Comparison of ENCODE assay signal across 13 cellular contexts in the genomic region with DNA sequence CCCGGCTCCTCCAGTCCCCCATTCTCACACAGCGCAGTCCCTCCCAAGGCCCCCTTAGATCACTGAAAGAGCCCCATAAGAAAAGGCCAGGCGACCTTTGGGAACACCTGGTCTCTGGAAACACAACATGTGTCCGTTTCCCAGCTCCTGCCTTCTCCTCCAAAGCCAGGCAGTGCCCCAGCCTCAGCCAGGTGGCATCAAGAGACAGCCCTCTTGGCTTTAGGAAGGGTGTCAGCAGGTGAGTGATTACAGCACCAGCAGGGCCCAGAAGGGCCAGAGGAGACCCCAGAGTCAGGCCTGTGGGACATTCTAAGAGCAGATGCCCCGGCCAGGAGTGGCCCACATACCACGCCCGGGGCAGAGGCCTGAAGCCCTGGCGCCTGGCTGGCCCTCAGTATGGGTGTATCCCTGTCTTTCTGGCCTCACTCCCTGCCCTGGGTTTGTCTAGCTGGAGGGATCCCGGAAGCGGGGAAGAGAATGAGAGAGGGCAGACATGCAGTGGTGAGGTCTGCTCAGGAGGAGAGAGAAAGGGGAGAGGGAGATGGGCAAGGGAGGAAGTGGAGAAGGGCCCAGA.
DNase-seq lines count a peak whose midpoint lies in the region; ATAC-seq and TF ChIP-seq lines count a peak whose summit lies in the region.
"Had no signal": no experiment of that assay in that cellular context is flagged by ENCODE, and none has a peak within 500 bp of the region (broad histone marks: within the 10 kb centered on the region; RNA-seq: fewer than 3 reads in every experiment).

No MANE protein-coding gene starts in this region.

- H3K4me1 ChIP-seq in endodermal cell (ENCODE audit: control insufficient read depth, insufficient read depth, low read length): peaks cover 12% of the 10 kb centered on the region
- H3K4me1 ChIP-seq in stomach smooth muscle (ENCODE audit: control insufficient read depth, insufficient read depth, low read length): peaks cover 98% of the 10 kb centered on the region
- H3K4me1 ChIP-seq: HAP-1 had no signal

- WGBS in endodermal cell (ENCODE audit: insufficient coverage in 1 of 2, insufficient read length in 1 of 2), 2 experiments: 85 to 87% methylated on average over 6 to 10 of the region's 10 CpGs

- H3K27me3 ChIP-seq in endodermal cell (ENCODE audit: control insufficient read depth, insufficient read depth, low read length, poor library complexity, severe bottlenecking) (no peaks in the 10 kb centered on the region), stomach smooth muscle (ENCODE audit: control insufficient read depth in 1 of 2, insufficient read depth in 2 of 2, low read length in 2 of 2) (no peaks in the 10 kb centered on the region)
- H3K27me3 ChIP-seq in CD4-positive, alpha-beta T cell (ENCODE audit: control insufficient read depth, insufficient read depth, low read length): no peaks in the 10 kb centered on the region

- POLR2A ChIA-PET in CD4-positive, alpha-beta T cell (lab: Charles Lee): no interaction called here

- DNase-seq in NCI-H526 treated with DMSO at 0.1 percent for 48 hours (lab: John Stamatoyannopoulos, UW) (peak; percentile 12), endodermal cell (no peak), mesothelial cell of epicardium (ENCODE audit: low spot score in 2 of 2, unreplicated experiment in 2 of 2) (no peak), NCI-H2196 (lab: John Stamatoyannopoulos, UW; ENCODE audit: unreplicated experiment) (no peak), activated gamma-delta T cell (lab: John Stamatoyannopoulos, UW) (no peak), NCI-H1930 (lab: John Stamatoyannopoulos, UW) (no peak)
- no peak for DNase-seq in CD4-positive, alpha-beta T cell
- DNase-seq: KG1; NCI-H2227 treated with DMSO at 0.1 percent for 48 hours; stimulated activated CD4-positive, alpha-beta T cell treated with anti-CD3 and anti-CD28 coated beads, Interleukin-2, amount 100 ng/mL, for 24 hours had no signal

- no peaks in the 10 kb centered on the region for H3K9me3 Mint-ChIP-seq in endodermal cell
- no peaks in the 10 kb centered on the region for H3K9me3 Mint-ChIP-seq in mesothelial cell of epicardium
- H3K9me3 Mint-ChIP-seq in CD4-positive, alpha-beta T cell: no peaks in the 10 kb centered on the region
- H3K9me3 Mint-ChIP-seq: stimulated activated naive CD8-positive, alpha-beta T cell treated with anti-CD3 and anti-CD28 coated beads, Interleukin-15, Interleukin-2, amounts not matched to agents 100 ng/mL and 50 ng/mL, for 24 hours had no signal

- H3K27ac Mint-ChIP-seq in endodermal cell (peak overlapping the region; percentile 82), mesothelial cell of epicardium (peak overlapping the region; percentile 6)
- H3K27ac Mint-ChIP-seq in CD4-positive, alpha-beta T cell: no peak overlapping the region
- H3K27ac Mint-ChIP-seq: stimulated activated naive CD8-positive, alpha-beta T cell treated with anti-CD3 and anti-CD28 coated beads, Interleukin-15, Interleukin-2, amounts not matched to agents 100 ng/mL and 50 ng/mL, for 24 hours had no signal

- H3K9me3 ChIP-seq in endodermal cell (ENCODE audit: control insufficient read depth, low read length) (no peaks in the 10 kb centered on the region), stomach smooth muscle (ENCODE audit: control insufficient read depth in 2 of 2, low read length in 2 of 2) (no peaks in the 10 kb centered on the region)
- H3K9me3 ChIP-seq in CD4-positive, alpha-beta T cell (ENCODE audit: control insufficient read depth, low read length): no peaks in the 10 kb centered on the region
- H3K9me3 ChIP-seq: HAP-1 had no signal

- intact Hi-C loops in CD4-positive, alpha-beta T cell (cut with DNase I, micrococcal nuclease): no loop called here

- peaks cover 28% of the 10 kb centered on the region for H3K4me1 Mint-ChIP-seq in endodermal cell
- peaks cover 38% of the 10 kb centered on the region for H3K4me1 Mint-ChIP-seq in mesothelial cell of epicardium
- H3K4me1 Mint-ChIP-seq in CD4-positive, alpha-beta T cell (ENCODE audit: low read depth): peaks cover under 1% of the 10 kb centered on the region

- H3K36me3 Mint-ChIP-seq in endodermal cell (ENCODE audit: low read depth) (no peaks in the 10 kb centered on the region), mesothelial cell of epicardium (no peaks in the 10 kb centered on the region)
- no peaks in the 10 kb centered on the region for H3K36me3 Mint-ChIP-seq in CD4-positive, alpha-beta T cell (ENCODE audit: low read depth)

- H3K9ac ChIP-seq in endodermal cell (ENCODE audit: extremely low read depth, low read length, poor library complexity, severe bottlenecking): no peak overlapping the region
- peak overlapping the region; percentile 26 to 36 for H3K9ac ChIP-seq in stomach smooth muscle (ENCODE audit: low read length in 2 of 2)

- no peak overlapping the region for H3K4me3 ChIP-seq in endodermal cell (ENCODE audit: low read length)
- peak overlapping the region in 1 of 2 donors; percentile 54 for H3K4me3 ChIP-seq in stomach smooth muscle (ENCODE audit: low read length in 2 of 2)
- H3K4me3 ChIP-seq: HAP-1 had no signal

- TF ChIP-seq CTCF in endodermal cell (conservative IDR thresholded peaks at IDR 0.05): no peak
- no peak for TF ChIP-seq CTCF in mesothelial cell of epicardium (IDR thresholded peaks at IDR 0.05; ENCODE audit: unreplicated experiment)
- no peak for TF ChIP-seq CTCF in CD4-positive, alpha-beta T cell (IDR thresholded peaks at IDR 0.05)

- H3K27me3 Mint-ChIP-seq in endodermal cell (ENCODE audit: insufficient read depth): no peaks in the 10 kb centered on the region
- H3K27me3 Mint-ChIP-seq in mesothelial cell of epicardium (ENCODE audit: low read depth): peaks cover 2% of the 10 kb centered on the region
- no peaks in the 10 kb centered on the region for H3K27me3 Mint-ChIP-seq in CD4-positive, alpha-beta T cell
- H3K27me3 Mint-ChIP-seq: stimulated activated naive CD8-positive, alpha-beta T cell treated with anti-CD3 and anti-CD28 coated beads, Interleukin-15, Interleukin-2, amounts not matched to agents 100 ng/mL and 50 ng/mL, for 24 hours had no signal

- ATAC-seq in CD4-positive, alpha-beta T cell (ENCODE audit: poor library complexity): no peak

- CTCF ChIA-PET in CD4-positive, alpha-beta T cell (lab: Charles Lee): no interaction called here

- H3K36me3 ChIP-seq in endodermal cell (ENCODE audit: control insufficient read depth, insufficient read depth, low read length): no peaks in the 10 kb centered on the region
- no peaks in the 10 kb centered on the region for H3K36me3 ChIP-seq in stomach smooth muscle (ENCODE audit: control insufficient read depth in 2 of 2, insufficient read depth in 2 of 2, low read length in 2 of 2)
- H3K36me3 ChIP-seq: HAP-1 had no signal

- H3K27ac ChIP-seq in endodermal cell (ENCODE audit: low read depth, low read length) (no peak overlapping the region), stomach smooth muscle (ENCODE audit: low read length) (peak overlapping the region; percentile 90)
- H3K27ac ChIP-seq in CD4-positive, alpha-beta T cell (ENCODE audit: low read depth, low read length): no peak overlapping the region

- H3K4me3 Mint-ChIP-seq in endodermal cell (no peak overlapping the region), mesothelial cell of epicardium (no peak overlapping the region)
- H3K4me3 Mint-ChIP-seq in CD4-positive, alpha-beta T cell: no peak overlapping the region
- H3K4me3 Mint-ChIP-seq: stimulated activated naive CD8-positive, alpha-beta T cell treated with anti-CD3 and anti-CD28 coated beads, Interleukin-15, Interleukin-2, amounts not matched to agents 100 ng/mL and 50 ng/mL, for 24 hours had no signal
